ENCODE assay signal across 23 cellular contexts in genomic region chr22:19645391-19645790, GRCh38.
DNase-seq lines count a peak whose midpoint lies in the region; ATAC-seq and TF ChIP-seq lines count a peak whose summit lies in the region.
"Had no signal": no experiment of that assay in that cellular context is flagged by ENCODE, and none has a peak within 500 bp of the region (broad histone marks: within the 10 kb centered on the region; RNA-seq: fewer than 3 reads in every experiment).

No MANE protein-coding gene starts in this region.

- H3K4me1 Mint-ChIP-seq in neural progenitor cell (no peaks in the 10 kb centered on the region), immature natural killer cell (no peaks in the 10 kb centered on the region)
- H3K4me1 Mint-ChIP-seq: activated CD4-positive, alpha-beta T cell treated with anti-CD3 and anti-CD28 coated beads for 36 hours; activated naive CD4-positive, alpha-beta T cell treated with anti-CD3 and anti-CD28 coated beads, Interleukin-2, amount 50 U/mL, for 24 hours had no signal

- ATAC-seq in GM19467 (IDR thresholded peaks at IDR 0.05; ENCODE audit: unreplicated experiment) (no peak), GM19395 (IDR thresholded peaks at IDR 0.05; ENCODE audit: unreplicated experiment) (no peak)
- ATAC-seq: activated CD4-positive, alpha-beta T cell treated with anti-CD3 and anti-CD28 coated beads for 36 hours; Panc1 had no signal

- H3K27ac ChIP-seq in WERI-Rb-1 (no peak overlapping the region), neural progenitor cell (no peak overlapping the region)
- H3K27ac ChIP-seq: prostate gland, right lobe of liver, tibial artery had no signal

- H3K4me1 ChIP-seq in neural progenitor cell = no peaks in the 10 kb centered on the region
- H3K4me1 ChIP-seq: prostate gland, right lobe of liver, tibial artery had no signal

- TF ChIP-seq CTCF in AG09309 (IDR thresholded peaks at IDR 0.05; ENCODE audit: control insufficient read depth, insufficient read depth, low read depth, low read length, missing control alignments) (peak; percentile 7), GM12872 (IDR thresholded peaks at IDR 0.05; ENCODE audit: insufficient read depth, low read depth, low read length) (peak; percentile 20; the same call in 1 of the 3 replicates), WERI-Rb-1 (IDR thresholded peaks at IDR 0.05; ENCODE audit: low read depth, low read length) (peak; percentile 35), neural progenitor cell (IDR thresholded peaks at IDR 0.05) (peak; percentile 9)

- peaks cover 17% of the 10 kb centered on the region for H3K9me3 Mint-ChIP-seq in neural progenitor cell
- H3K9me3 Mint-ChIP-seq in immature natural killer cell = peaks cover 17 to 28% (median 23%) of the 10 kb centered on the region in 6 donors

- no peaks in the 10 kb centered on the region for H4K20me1 ChIP-seq in neural progenitor cell (ENCODE audit: low read depth)

- no peak overlapping the region for H3K4me2 ChIP-seq in neural progenitor cell

- H3K79me2 ChIP-seq in neural progenitor cell (ENCODE audit: low read depth) = no peaks in the 10 kb centered on the region

- H3K27me3 ChIP-seq in WERI-Rb-1 (ENCODE audit: insufficient read depth, low read depth, severe bottlenecking) = peaks cover 13% of the 10 kb centered on the region
- peaks cover 8% of the 10 kb centered on the region for H3K27me3 ChIP-seq in neural progenitor cell
- H3K27me3 ChIP-seq: right lobe of liver had no signal

- DNase-seq in AG09309 (ENCODE audit: low read depth) (no peak), WERI-Rb-1 (no peak), neural progenitor cell (ENCODE audit: low spot score) (no peak), immature natural killer cell (no peak)
- DNase-seq: activated CD4-positive, alpha-beta T cell treated with anti-CD3 and anti-CD28 coated beads for 36 hours; C1 segment of cervical spinal cord; COR-L47; effector memory CD4-positive, alpha-beta T cell; hypothalamus; NCI-H1436; NCI-H226; NCI-H526 treated with DMSO at 0.1 percent for 48 hours; Right ventricle myocardium superior; stimulated activated CD4-positive, alpha-beta T cell treated with anti-CD3 and anti-CD28 coated beads, Interleukin-12 subunit alpha, Interleukin-12 subunit beta, amount 100 ng/mL, for 4 hours; stimulated activated CD4-positive, alpha-beta T cell treated with anti-CD3 and anti-CD28 coated beads, Interleukin-2, amount 100 ng/mL, for 48 hours had no signal

- H3K9ac ChIP-seq in neural progenitor cell = no peak overlapping the region

- H3K36me3 Mint-ChIP-seq in neural progenitor cell (no peaks in the 10 kb centered on the region), immature natural killer cell (peaks cover 5 to 8% (median 7%) of the 10 kb centered on the region in 3 donors)

- H3K4me3 Mint-ChIP-seq in neural progenitor cell (no peak overlapping the region), immature natural killer cell (no peak overlapping the region)
- H3K4me3 Mint-ChIP-seq: activated CD4-positive, alpha-beta T cell treated with anti-CD3 and anti-CD28 coated beads for 36 hours; activated naive CD4-positive, alpha-beta T cell treated with anti-CD3 and anti-CD28 coated beads, Interleukin-2, amount 50 U/mL, for 24 hours had no signal

- H3K27me3 Mint-ChIP-seq in neural progenitor cell (ENCODE audit: insufficient read depth, low read depth) (peaks cover 11% of the 10 kb centered on the region), immature natural killer cell (ENCODE audit: low read depth in 3 of 3) (peaks cover 4 to 22% (median 17%) of the 10 kb centered on the region in 3 donors)

- no peak overlapping the region for H2AFZ ChIP-seq in neural progenitor cell (replicated peaks)

- H3K4me3 ChIP-seq in AG09309 (ENCODE audit: control insufficient read depth, low read depth, low read length) (no peak overlapping the region), WERI-Rb-1 (ENCODE audit: low read depth, low read length) (no peak overlapping the region), neural progenitor cell (no peak overlapping the region)
- H3K4me3 ChIP-seq: prostate gland, right lobe of liver, tibial artery had no signal

- H3F3A ChIP-seq in neural progenitor cell (ENCODE audit: low read depth) = no peaks in the 10 kb centered on the region

- H3K9me3 ChIP-seq in WERI-Rb-1 (ENCODE audit: severe bottlenecking) = peaks cover 23% of the 10 kb centered on the region
- H3K9me3 ChIP-seq in neural progenitor cell (ENCODE audit: low read depth) = peaks cover 12% of the 10 kb centered on the region
- H3K9me3 ChIP-seq: prostate gland had no signal

- H3K36me3 ChIP-seq in WERI-Rb-1 (no peaks in the 10 kb centered on the region), neural progenitor cell (no peaks in the 10 kb centered on the region)
- H3K36me3 ChIP-seq: prostate gland, right lobe of liver, tibial artery had no signal

- no peak overlapping the region for H3K27ac Mint-ChIP-seq in neural progenitor cell
- no peak overlapping the region for H3K27ac Mint-ChIP-seq in immature natural killer cell
- H3K27ac Mint-ChIP-seq: activated CD4-positive, alpha-beta T cell treated with anti-CD3 and anti-CD28 coated beads for 36 hours; activated naive CD4-positive, alpha-beta T cell treated with anti-CD3 and anti-CD28 coated beads, Interleukin-2, amount 50 U/mL, for 24 hours had no signal
